ENCODE assay signal across 8 cellular contexts in the genomic region with DNA sequence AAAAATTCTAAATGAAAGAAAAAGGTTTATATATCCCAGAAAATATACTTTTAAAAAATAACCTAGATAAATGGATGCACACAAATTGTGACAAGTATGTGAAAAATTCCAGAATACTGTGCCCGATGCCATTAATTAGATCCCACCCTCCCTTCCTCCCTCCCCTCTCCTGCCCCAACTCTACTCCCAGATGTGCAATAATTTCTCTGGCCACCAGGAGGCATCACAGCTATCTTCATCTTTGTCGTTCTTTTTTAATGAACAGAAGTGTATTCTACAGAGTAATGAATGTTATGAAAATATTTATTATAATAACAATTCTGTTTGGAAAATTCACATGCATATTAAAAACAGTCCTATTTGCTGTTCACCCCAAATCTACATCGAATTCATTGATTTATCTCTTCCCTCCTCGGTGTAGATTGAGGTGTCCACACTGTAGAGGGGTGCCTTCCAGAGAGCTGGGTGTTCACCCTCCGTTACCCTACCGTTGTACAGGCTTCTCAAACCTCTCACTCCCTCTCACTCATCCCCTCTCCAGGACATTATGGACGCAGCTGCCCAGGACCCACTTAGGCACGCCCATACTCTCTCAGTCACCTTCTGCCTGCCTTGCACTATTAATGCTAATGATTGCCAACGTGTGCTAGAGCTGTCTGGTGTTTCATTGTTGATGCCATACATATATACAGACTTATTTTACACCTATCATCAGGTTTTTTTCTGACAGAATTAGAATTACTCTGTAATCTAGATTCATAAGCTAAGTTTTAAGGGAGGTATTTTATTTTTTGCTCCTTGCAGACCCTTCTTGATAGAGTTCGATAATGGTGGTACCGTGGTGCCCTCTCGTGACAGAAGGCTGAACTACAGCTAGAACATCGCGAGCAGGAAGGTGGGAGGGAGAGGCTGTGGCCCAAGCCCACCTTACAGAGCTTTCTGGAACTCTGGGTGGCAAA. TPM values are rescaled to one million over a fixed set of nuclear protein-coding genes. Genes with fewer than 3 reads are reported as not detected.
DNase-seq lines count a peak whose midpoint lies in the region; ATAC-seq and TF ChIP-seq lines count a peak whose summit lies in the region.

No MANE protein-coding gene starts in this region.

- no peak overlapping the region for H3K27ac Mint-ChIP-seq in CD4-positive, CD25-positive, alpha-beta regulatory T cell
- H3K27ac Mint-ChIP-seq in IgD-negative memory B cell, result no peak overlapping the region
- no peak overlapping the region for H3K27ac Mint-ChIP-seq in neural crest cell (ENCODE audit: unreplicated experiment)

- no peaks in the 10 kb centered on the region for H3K36me3 ChIP-seq in CD4-positive, CD25-positive, alpha-beta regulatory T cell (ENCODE audit: control insufficient read depth, insufficient read depth, low read length)
- H3K36me3 ChIP-seq in Panc1 (ENCODE audit: control insufficient read depth, insufficient read depth, low read length), result no peaks in the 10 kb centered on the region
- no peaks in the 10 kb centered on the region for H3K36me3 ChIP-seq in tibial artery

- BruUV-seq in Panc1 (replicated peaks; lab: Mats Ljungman, UMichigan), result no TSS peak

- peaks cover 0 to 6% (median 2%) of the 10 kb centered on the region in 4 donors for H3K4me1 Mint-ChIP-seq in CD4-positive, CD25-positive, alpha-beta regulatory T cell
- H3K4me1 Mint-ChIP-seq in IgD-negative memory B cell (peaks cover 0 to 5% (median 5%) of the 10 kb centered on the region in 3 donors), neural crest cell (no peaks in the 10 kb centered on the region)
- peaks cover 5% of the 10 kb centered on the region for H3K4me1 Mint-ChIP-seq in activated T-cell treated with anti-CD3 and anti-CD28 coated beads, Interleukin-2, amount 50 U/mL, for 4 hours (ENCODE audit: low read depth)

- peak; percentile 56 to 68 for ATAC-seq in CD4-positive, CD25-positive, alpha-beta regulatory T cell (ENCODE audit: low read depth in 2 of 2)
- ATAC-seq in GM19467 (IDR thresholded peaks at IDR 0.05; ENCODE audit: unreplicated experiment) (peak; percentile 74), Panc1 (peak; percentile 93)
- ATAC-seq in activated T-cell treated with anti-CD3 and anti-CD28 coated beads, Interleukin-2, amount 50 U/mL, for 4 hours, result peak; percentile 67 to 76

- no peak overlapping the region for H3K27ac ChIP-seq in CD4-positive, CD25-positive, alpha-beta regulatory T cell (ENCODE audit: insufficient read depth, low read length, poor library complexity, severe bottlenecking)
- H3K27ac ChIP-seq in Panc1 (ENCODE audit: low read length) (no peak overlapping the region), tibial artery (no peak overlapping the region)

- peak overlapping the region; percentile 62 to 70 (median 68) for H3K4me3 Mint-ChIP-seq in CD4-positive, CD25-positive, alpha-beta regulatory T cell
- peak overlapping the region in 3 of 4 donors; percentile 58 to 79 (median 67) for H3K4me3 Mint-ChIP-seq in IgD-negative memory B cell
- peak overlapping the region; percentile 79 for H3K4me3 Mint-ChIP-seq in activated T-cell treated with anti-CD3 and anti-CD28 coated beads, Interleukin-2, amount 50 U/mL, for 4 hours
- H3K4me3 Mint-ChIP-seq in neural crest cell, result no peak overlapping the region

- intact Hi-C loops in Panc1 (cut with micrococcal nuclease; ENCODE audit: unreplicated experiment), result loop anchor here (1.0 to 2.0 kb wide), 2 partner anchors 208 to 225 kb away; no protein-coding TSS in a partner anchor
- intact Hi-C loops in tibial artery (cut with DNase I; ENCODE audit: low total_unique reads), result loop anchor here (5.0 kb wide), 2 partner anchors 206 to 226 kb away; no protein-coding TSS in a partner anchor

- no peaks in the 10 kb centered on the region for H3K4me1 ChIP-seq in CD4-positive, CD25-positive, alpha-beta regulatory T cell (ENCODE audit: control insufficient read depth, insufficient read depth, low read length, poor library complexity, severe bottlenecking)
- H3K4me1 ChIP-seq in Panc1 (ENCODE audit: control insufficient read depth, insufficient read depth, low read length) (no peaks in the 10 kb centered on the region), tibial artery (no peaks in the 10 kb centered on the region)

- DNase-seq in CD4-positive, CD25-positive, alpha-beta regulatory T cell, result peak; percentile 15 to 51 (median 47)
- peak; percentile 38 for DNase-seq in Panc1 (ENCODE audit: low read depth, low spot score)
- DNase-seq in activated T-cell treated with anti-CD3 and anti-CD28 coated beads, Interleukin-2, amount 50 U/mL, for 4 hours, result peak; percentile 54
- DNase-seq in fibroblast of peridontal ligament (ENCODE audit: extremely low read depth), result peak; percentile 60
- DNase-seq in neural crest cell (ENCODE audit: low read depth, low spot score), result peak; percentile 62
- peak in 1 of 2 donors; percentile 35 for DNase-seq in tibial artery

- H3K27me3 ChIP-seq in CD4-positive, CD25-positive, alpha-beta regulatory T cell (ENCODE audit: control insufficient read depth, insufficient read depth, low read length), result no peaks in the 10 kb centered on the region
- H3K27me3 ChIP-seq in Panc1 (ENCODE audit: control insufficient read depth, insufficient read depth, low read length) (no peaks in the 10 kb centered on the region), tibial artery (no peaks in the 10 kb centered on the region)

- peaks cover 0 to 2% (median 0%) of the 10 kb centered on the region in 7 donors for H3K9me3 Mint-ChIP-seq in CD4-positive, CD25-positive, alpha-beta regulatory T cell
- no peaks in the 10 kb centered on the region for H3K9me3 Mint-ChIP-seq in IgD-negative memory B cell
- H3K9me3 Mint-ChIP-seq in activated T-cell treated with anti-CD3 and anti-CD28 coated beads, Interleukin-2, amount 50 U/mL, for 4 hours, result no peaks in the 10 kb centered on the region
- peaks cover 8% of the 10 kb centered on the region for H3K9me3 Mint-ChIP-seq in neural crest cell

- POLR2A ChIA-PET in Panc1 (lab: Charles Lee), result interaction anchor here (0.5 kb wide), 1 partner anchor 76 kb away, joined by 3 read pairs; no protein-coding TSS in a partner anchor

- in situ Hi-C loops in Panc1 (cut with HindIII; ENCODE audit: low pct_unique_long_range_greater_than_20kb, low sequenced_read_pairs), result no loop called here

- TF ChIP-seq CTCF in Panc1 (IDR thresholded peaks at IDR 0.05) (peak; percentile 77), neural crest cell (conservative IDR thresholded peaks at IDR 0.05) (peak; percentile 66), tibial artery (IDR thresholded peaks at IDR 0.05) (peak; percentile 23 to 51)

- H3K9me3 ChIP-seq in CD4-positive, CD25-positive, alpha-beta regulatory T cell (ENCODE audit: control insufficient read depth in 2 of 2, low read length in 2 of 2), result no peaks in the 10 kb centered on the region
- no peaks in the 10 kb centered on the region for H3K9me3 ChIP-seq in Panc1 (ENCODE audit: control insufficient read depth, insufficient read depth, low read depth, low read length)
- no peaks in the 10 kb centered on the region for H3K9me3 ChIP-seq in tibial artery

- peak overlapping the region; percentile 45 for H3K4me3 ChIP-seq in CD4-positive, CD25-positive, alpha-beta regulatory T cell (ENCODE audit: low read depth, low read length)
- H3K4me3 ChIP-seq in Panc1 (ENCODE audit: low read depth in 2 of 2, low read length in 2 of 2), result peak overlapping the region; percentile 21 to 50
- peak overlapping the region in 1 of 2 donors; percentile 20 for H3K4me3 ChIP-seq in tibial artery

- H3K27me3 Mint-ChIP-seq in CD4-positive, CD25-positive, alpha-beta regulatory T cell, result no peaks in the 10 kb centered on the region
- H3K27me3 Mint-ChIP-seq in IgD-negative memory B cell, result no peaks in the 10 kb centered on the region
- H3K27me3 Mint-ChIP-seq in activated T-cell treated with anti-CD3 and anti-CD28 coated beads, Interleukin-2, amount 50 U/mL, for 4 hours (ENCODE audit: low read depth), result peaks cover 1% of the 10 kb centered on the region
- H3K27me3 Mint-ChIP-seq in neural crest cell (ENCODE audit: low read depth), result no peaks in the 10 kb centered on the region

- CTCF ChIA-PET in Panc1 (lab: Charles Lee), result interaction anchor here (0.5 to 2.4 kb wide), 17 partner anchors 9 to 1368 kb away, joined by 3 to 24 read pairs (median 3); no protein-coding TSS in a partner anchor

- H3K36me3 Mint-ChIP-seq in CD4-positive, CD25-positive, alpha-beta regulatory T cell, result no peaks in the 10 kb centered on the region
- H3K36me3 Mint-ChIP-seq in IgD-negative memory B cell (no peaks in the 10 kb centered on the region), neural crest cell (ENCODE audit: low read depth) (peaks cover 3% of the 10 kb centered on the region)
- no peaks in the 10 kb centered on the region for H3K36me3 Mint-ChIP-seq in activated T-cell treated with anti-CD3 and anti-CD28 coated beads, Interleukin-2, amount 50 U/mL, for 4 hours (ENCODE audit: insufficient read depth)

RNA-seq across cellular contexts. Expression of a gene that starts 14.1 kb away (rescaled TPM):
- not detected for total RNA-seq in CD4-positive, CD25-positive, alpha-beta regulatory T cell
- polyA plus RNA-seq in CD4-positive, CD25-positive, alpha-beta regulatory T cell, result not detected
- not detected for polyA plus RNA-seq in IgD-negative memory B cell
- total RNA-seq in Panc1 (2021; ENCODE audit: unreplicated experiment) (0.44 TPM), neural crest cell (0.59 and 0.68 TPM in 2 replicates)
- polyA plus RNA-seq in Panc1 (2012; ENCODE audit: insufficient read length), result 0.46 TPM
- under 1 TPM in 2 of 3 donors, not detected in 1; 0.19 to 0.33 TPM for total RNA-seq in activated T-cell treated with anti-CD3 and anti-CD28 coated beads, Interleukin-2, amount 50 U/mL, for 4 hours
